8 cellular contexts compared by ENCODE assay signal in genomic region chr4:88672987-88673386, GRCh38. TPM values are rescaled to one million over a fixed set of nuclear protein-coding genes. Genes with fewer than 3 reads are reported as not detected.
A peak's percentile ranks its signal among the peaks of the same experiment; 100 is the strongest.
DNase-seq lines count a peak whose midpoint lies in the region; ATAC-seq, FAIRE-seq and TF ChIP-seq lines count a peak whose summit lies in the region.

No MANE protein-coding gene starts in this region.

- ATAC-seq in HG03354 (IDR thresholded peaks at IDR 0.05; ENCODE audit: poor library complexity, severe bottlenecking, unreplicated experiment) = peak; percentile 76
- ATAC-seq in HG02678 (IDR thresholded peaks at IDR 0.05; ENCODE audit: unreplicated experiment) = no peak

- TF ChIP-seq CTCF in GM12865 (IDR thresholded peaks at IDR 0.05; ENCODE audit: insufficient read depth, low read depth, low read length, missing control alignments) (peak; percentile 51), fibroblast of villous mesenchyme (IDR thresholded peaks at IDR 0.05; ENCODE audit: insufficient read depth, low read depth, low read length) (peak; percentile 75)

- peak; percentile 51 for FAIRE-seq in TTC549 (lab: Jason Lieb, UNC)

- peak; percentile 47 for DNase-seq in Ammon's horn (ENCODE audit: low spot score)
- peak; percentile 42 for DNase-seq in GM12865 (ENCODE audit: low read depth)
- DNase-seq in fibroblast of villous mesenchyme (ENCODE audit: low read depth) = peak; percentile 55
- DNase-seq in stimulated activated CD4-positive, alpha-beta T cell treated with anti-CD3 and anti-CD28 coated beads, Interleukin-2, amount 100 ng/mL, for 24 hours = peak; percentile 31 to 34
- no peak for DNase-seq in NCI-H146 treated with DMSO at 0.1 percent for 48 hours (lab: John Stamatoyannopoulos, UW; ENCODE audit: unreplicated experiment)

- H3K4me3 ChIP-seq in GM12865 (ENCODE audit: low read depth, low read length) (no peak overlapping the region), fibroblast of villous mesenchyme (ENCODE audit: low read depth, low read length) (no peak overlapping the region)

RNA-seq across cellular contexts. Expression of gene NAP1L5, which starts 24.6 kb away (rescaled TPM):
- total RNA-seq in fibroblast of villous mesenchyme = 5.5 and 10.4 TPM in 2 replicates
